8 cellular contexts compared by ENCODE assay signal in the genomic region with DNA sequence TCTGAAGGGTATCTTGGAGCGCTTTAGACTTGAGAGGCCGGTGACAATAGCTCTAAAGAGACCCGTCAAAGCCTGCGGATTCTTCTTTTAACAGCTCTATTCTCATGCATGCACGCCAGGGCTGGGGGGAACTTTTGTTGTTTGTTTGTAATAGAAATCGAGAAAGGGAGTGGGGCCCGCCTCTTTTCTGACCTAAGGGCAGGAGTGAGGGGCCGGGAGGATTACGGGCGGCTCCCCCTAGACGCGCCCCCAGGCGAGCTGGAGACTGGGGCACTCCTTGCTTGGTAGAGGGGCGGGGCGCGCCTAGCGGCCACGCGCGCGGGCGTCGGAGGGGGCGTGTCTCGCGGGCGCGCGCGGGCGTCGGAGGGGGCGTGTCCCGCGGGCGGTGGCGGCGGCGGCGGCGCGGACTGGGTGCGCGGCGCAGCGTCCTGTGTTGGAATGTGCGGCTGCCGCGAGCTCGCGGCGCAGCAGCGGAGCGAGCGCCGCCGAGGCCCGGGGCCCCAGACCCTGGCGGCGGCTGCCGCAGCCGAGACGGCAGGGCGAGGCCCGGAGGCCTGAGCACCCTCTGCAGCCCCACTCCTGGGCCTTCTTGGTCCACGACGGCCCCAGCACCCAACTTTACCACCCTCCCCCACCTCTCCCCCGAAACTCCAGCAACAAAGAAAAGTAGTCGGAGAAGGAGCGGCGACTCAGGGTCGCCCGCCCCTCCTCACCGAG. TPM values are rescaled to one million over a fixed set of nuclear protein-coding genes. Genes with fewer than 3 reads are reported as not detected.
DNase-seq lines count a peak whose midpoint lies in the region; ATAC-seq and TF ChIP-seq lines count a peak whose summit lies in the region.

A gene with protein sequence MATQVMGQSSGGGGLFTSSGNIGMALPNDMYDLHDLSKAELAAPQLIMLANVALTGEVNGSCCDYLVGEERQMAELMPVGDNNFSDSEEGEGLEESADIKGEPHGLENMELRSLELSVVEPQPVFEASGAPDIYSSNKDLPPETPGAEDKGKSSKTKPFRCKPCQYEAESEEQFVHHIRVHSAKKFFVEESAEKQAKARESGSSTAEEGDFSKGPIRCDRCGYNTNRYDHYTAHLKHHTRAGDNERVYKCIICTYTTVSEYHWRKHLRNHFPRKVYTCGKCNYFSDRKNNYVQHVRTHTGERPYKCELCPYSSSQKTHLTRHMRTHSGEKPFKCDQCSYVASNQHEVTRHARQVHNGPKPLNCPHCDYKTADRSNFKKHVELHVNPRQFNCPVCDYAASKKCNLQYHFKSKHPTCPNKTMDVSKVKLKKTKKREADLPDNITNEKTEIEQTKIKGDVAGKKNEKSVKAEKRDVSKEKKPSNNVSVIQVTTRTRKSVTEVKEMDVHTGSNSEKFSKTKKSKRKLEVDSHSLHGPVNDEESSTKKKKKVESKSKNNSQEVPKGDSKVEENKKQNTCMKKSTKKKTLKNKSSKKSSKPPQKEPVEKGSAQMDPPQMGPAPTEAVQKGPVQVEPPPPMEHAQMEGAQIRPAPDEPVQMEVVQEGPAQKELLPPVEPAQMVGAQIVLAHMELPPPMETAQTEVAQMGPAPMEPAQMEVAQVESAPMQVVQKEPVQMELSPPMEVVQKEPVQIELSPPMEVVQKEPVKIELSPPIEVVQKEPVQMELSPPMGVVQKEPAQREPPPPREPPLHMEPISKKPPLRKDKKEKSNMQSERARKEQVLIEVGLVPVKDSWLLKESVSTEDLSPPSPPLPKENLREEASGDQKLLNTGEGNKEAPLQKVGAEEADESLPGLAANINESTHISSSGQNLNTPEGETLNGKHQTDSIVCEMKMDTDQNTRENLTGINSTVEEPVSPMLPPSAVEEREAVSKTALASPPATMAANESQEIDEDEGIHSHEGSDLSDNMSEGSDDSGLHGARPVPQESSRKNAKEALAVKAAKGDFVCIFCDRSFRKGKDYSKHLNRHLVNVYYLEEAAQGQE (plus strand): TSS at position 412 of the 717 bp plus-strand sequence. CDS start 2,739 bp downstream, outside the sequence.

- TF ChIP-seq POLR2A in right lobe of liver (IDR thresholded peaks at IDR 0.05): peak; percentile 70

- DNase-seq in 8988T: peak; percentile 82
- peak; percentile 45 for DNase-seq in NCI-H460 (ENCODE audit: extremely low read depth, low read depth)
- peak; percentile 80 for DNase-seq in activated CD4-positive, alpha-beta memory T cell treated with anti-CD3 and anti-CD28 coated beads for 36 hours
- DNase-seq in dorsolateral prefrontal cortex: peak in 9 of 10 donors; percentile 8 to 75 (median 46)
- DNase-seq in right lobe of liver: peak; percentile 83 to 86 (median 84)
- peak; percentile 82 for DNase-seq in stimulated activated CD4-positive, alpha-beta T cell treated with anti-CD3 and anti-CD28 coated beads, Interleukin-4, amount 100 ng/mL, for 24 hours

- H3K27me3 Mint-ChIP-seq in activated CD4-positive, alpha-beta memory T cell treated with anti-CD3 and anti-CD28 coated beads for 36 hours: no peaks in the 10 kb centered on the region

- H3K36me3 Mint-ChIP-seq in activated CD4-positive, alpha-beta memory T cell treated with anti-CD3 and anti-CD28 coated beads for 36 hours: peaks cover 12% of the 10 kb centered on the region

- peak within 1 kb of the TSS; percentile 54 to 88 (median 76) for H3K4me3 ChIP-seq in dorsolateral prefrontal cortex
- peak within 1 kb of the TSS; percentile 79 to 96 (median 91) for H3K4me3 ChIP-seq in right lobe of liver

- H3K36me3 ChIP-seq in right lobe of liver: peaks cover 0 to 6% (median 0%) of the 10 kb centered on the region in 4 donors

- ATAC-seq in GM18502 (IDR thresholded peaks at IDR 0.05; ENCODE audit: poor library complexity, unreplicated experiment) (peak; percentile 47), HG02943 (IDR thresholded peaks at IDR 0.05; ENCODE audit: low read depth, unreplicated experiment) (peak; percentile 44), right lobe of liver (peak; percentile 85 to 87 (median 86))

- peaks cover 41% of the 10 kb centered on the region for H3K4me1 Mint-ChIP-seq in activated CD4-positive, alpha-beta memory T cell treated with anti-CD3 and anti-CD28 coated beads for 36 hours (ENCODE audit: low read depth)

- peak in 5 of 56 donors; percentile 7 to 24 (median 17) for TF ChIP-seq CTCF in dorsolateral prefrontal cortex (IDR thresholded peaks at IDR 0.05 in 54 of 56, conservative IDR thresholded peaks at IDR 0.05 in 2 of 56; ENCODE audit: low read depth in 1 of 56, partially characterized antibody in 56 of 56)
- no peak for TF ChIP-seq CTCF in right lobe of liver (IDR thresholded peaks at IDR 0.05)

- CTCF ChIA-PET in activated CD4-positive, alpha-beta memory T cell treated with anti-CD3 and anti-CD28 coated beads for 36 hours (lab: Charles Lee): interaction anchor here (0.6 to 3.4 kb wide), 7 partner anchors 15 to 268 kb away, joined by 3 to 23 read pairs (median 3); a partner anchor contains a TSS

- intact Hi-C loops in activated CD4-positive, alpha-beta memory T cell treated with anti-CD3 and anti-CD28 coated beads for 36 hours (cut with micrococcal nuclease): loop anchor here (1.0 to 5.0 kb wide), 5 partner anchors 105 to 520 kb away; a partner anchor contains a TSS
- intact Hi-C loops in dorsolateral prefrontal cortex (cut with DNase I): loop anchor here (1.0 to 5.0 kb wide), 3 partner anchors 50 to 70 kb away; a partner anchor contains a TSS
- intact Hi-C loops in right lobe of liver (cut with DNase I): no loop called here

- H3K9me3 Mint-ChIP-seq in activated CD4-positive, alpha-beta memory T cell treated with anti-CD3 and anti-CD28 coated beads for 36 hours: no peaks in the 10 kb centered on the region

- under 1% methylated on average over 21 of the region's 74 CpGs for WGBS in right lobe of liver (ENCODE audit: insufficient coverage, low coverage, low lambda C conversion rate, missing lambda C conversion rate)

- POLR2A ChIA-PET in activated CD4-positive, alpha-beta memory T cell treated with anti-CD3 and anti-CD28 coated beads for 36 hours (lab: Charles Lee): interaction anchor here (0.8 to 5.7 kb wide), 3 partner anchors 71 to 521 kb away, joined by 4 to 70 read pairs (median 4); a partner anchor contains a TSS

- peak within 1 kb of the TSS; percentile 55 for H3K27ac Mint-ChIP-seq in activated CD4-positive, alpha-beta memory T cell treated with anti-CD3 and anti-CD28 coated beads for 36 hours

- H3K27me3 ChIP-seq in dorsolateral prefrontal cortex (peaks cover 0 to 40% (median 9%) of the 10 kb centered on the region in 45 donors), right lobe of liver (no peaks in the 10 kb centered on the region)

- H3K27ac ChIP-seq in dorsolateral prefrontal cortex: peak within 1 kb of the TSS in 55 of 59 donors; percentile 5 to 92 (median 84)
- H3K27ac ChIP-seq in right lobe of liver: peak within 1 kb of the TSS; percentile 73 to 94 (median 79)

- H3K9me3 ChIP-seq in right lobe of liver: no peaks in the 10 kb centered on the region

- peaks cover 0 to 17% (median 2%) of the 10 kb centered on the region in 4 donors for H3K4me1 ChIP-seq in right lobe of liver

- H3K4me3 Mint-ChIP-seq in activated CD4-positive, alpha-beta memory T cell treated with anti-CD3 and anti-CD28 coated beads for 36 hours: peak within 1 kb of the TSS; percentile 88

RNA-seq across cellular contexts. Expression of the gene that starts here (rescaled TPM):
- 19.4 and 21.2 TPM in 2 replicates for total RNA-seq in NCI-H460 (2014; rRNA removed; shearing (Covaris generic))
- 7.0 and 12.8 TPM in 2 replicates for polyA plus RNA-seq in NCI-H460 (2014; cell fraction: nucleus; rRNA removed)
- total RNA-seq in activated CD4-positive, alpha-beta memory T cell treated with anti-CD3 and anti-CD28 coated beads for 36 hours: 10 to 100 TPM; 46.1 to 47.0 TPM
- total RNA-seq in dorsolateral prefrontal cortex: 10 to 100 TPM in 100 of 120 experiments, 1 to 10 TPM in 20; 7.2 to 25.5 (median 13.1) TPM
- 10 to 100 TPM; 10.6 to 19.3 (median 16.4) TPM for total RNA-seq in right lobe of liver

Comparison
In these comparisons a context has a peak if more than half of its experiments do, and no peak if none do; other contexts are left out.
1. Peak in every context shown above with its lines: DNase-seq, ATAC-seq, H3K4me3 ChIP-seq and H3K27ac ChIP-seq.
2. intact Hi-C loops: an anchor here in activated CD4-positive, alpha-beta memory T cell treated with anti-CD3 and anti-CD28 coated beads for 36 hours (1.0 to 5.0 kb wide) and dorsolateral prefrontal cortex (1.0 to 5.0 kb wide); none called in right lobe of liver.